Comparison of ENCODE assay signal across 8 cellular contexts in the genomic region with DNA sequence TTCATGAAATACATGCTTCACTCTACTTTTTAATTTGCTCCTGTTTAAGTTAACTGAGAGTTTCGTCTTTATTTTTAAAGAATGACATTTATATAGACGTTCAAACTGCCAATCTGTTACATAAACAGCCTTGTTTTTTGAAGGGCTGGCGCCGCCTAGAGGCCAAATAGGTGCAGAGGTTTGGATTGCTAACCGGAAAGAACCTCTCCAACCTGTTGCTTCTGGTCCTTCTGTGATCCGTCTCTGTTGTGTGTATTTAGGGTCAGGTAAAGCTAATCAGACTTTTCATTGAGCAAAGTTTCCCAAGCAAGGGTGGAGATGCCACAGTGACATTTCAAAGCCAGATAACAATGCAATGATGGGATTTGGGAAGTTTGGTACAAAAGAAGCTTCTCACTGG. TPM values are rescaled to one million over a fixed set of nuclear protein-coding genes. Genes with fewer than 3 reads are reported as not detected.
DNase-seq lines count a peak whose midpoint lies in the region; ATAC-seq, FAIRE-seq and TF ChIP-seq lines count a peak whose summit lies in the region.

No MANE protein-coding gene starts in this region.

- H3K27ac Mint-ChIP-seq in activated naive CD8-positive, alpha-beta T cell treated with anti-CD3 and anti-CD28 coated beads for 36 hours: no peak overlapping the region

- peaks cover 5% of the 10 kb centered on the region for H3K27me3 Mint-ChIP-seq in activated naive CD8-positive, alpha-beta T cell treated with anti-CD3 and anti-CD28 coated beads for 36 hours

- peak in 3 of 4 donors; percentile 55 to 71 (median 58) for ATAC-seq in heart left ventricle

- H3K27me3 ChIP-seq in HAP-1 (ENCODE audit: low read depth) (no peaks in the 10 kb centered on the region), heart left ventricle (no peaks in the 10 kb centered on the region)

- no peak overlapping the region for H3K27ac ChIP-seq in heart left ventricle

- 1 to 3% (median 2%) methylated on average over 6 of the region's 6 CpGs for WGBS in heart left ventricle, 4 donors

- H3K4me1 ChIP-seq in HAP-1 (no peaks in the 10 kb centered on the region; the same call in 1 of the 2 replicates), heart left ventricle (peaks cover 0 to 8% (median 3%) of the 10 kb centered on the region in 12 donors)

- intact Hi-C loops in heart left ventricle (cut with DNase I): loop anchor here in 6 of 10 donors (1.0 to 10.0 kb wide), 6 partner anchors 24 to 607 kb away; no protein-coding TSS in a partner anchor

- no peak for FAIRE-seq in urothelium cell line (lab: Jason Lieb, UNC)

- in situ Hi-C loops in HAP-1 (cut with MboI; ENCODE audit: low sequenced_read_pairs): loop anchor here (25.0 kb wide), 1 partner anchor 602 kb away; no protein-coding TSS in a partner anchor

- H3K9me3 ChIP-seq in HAP-1 (no peaks in the 10 kb centered on the region), heart left ventricle (no peaks in the 10 kb centered on the region)

- H3K4me3 Mint-ChIP-seq in activated naive CD8-positive, alpha-beta T cell treated with anti-CD3 and anti-CD28 coated beads for 36 hours: peak overlapping the region; percentile 50

- H3K9me3 Mint-ChIP-seq in activated naive CD8-positive, alpha-beta T cell treated with anti-CD3 and anti-CD28 coated beads for 36 hours: no peaks in the 10 kb centered on the region

- H3K36me3 ChIP-seq in HAP-1 (replicated peaks): no peaks in the 10 kb centered on the region
- H3K36me3 ChIP-seq in heart left ventricle: no peaks in the 10 kb centered on the region

- no peaks in the 10 kb centered on the region for H3K36me3 Mint-ChIP-seq in activated naive CD8-positive, alpha-beta T cell treated with anti-CD3 and anti-CD28 coated beads for 36 hours

- H3K4me3 ChIP-seq in HAP-1: no peak overlapping the region
- H3K4me3 ChIP-seq in heart left ventricle: no peak overlapping the region

- DNase-seq in GM04503 (ENCODE audit: low read depth) (peak; percentile 53), HAP-1 (ENCODE audit: low spot score in 2 of 2) (peak; percentile 72 to 89), NAMALWA (ENCODE audit: low spot score) (peak; percentile 90), SKM-1 (lab: John Stamatoyannopoulos, UW; ENCODE audit: unreplicated experiment) (peak; percentile 73), heart left ventricle (peak; percentile 68 to 87 (median 78)), renal cortical epithelial cell (ENCODE audit: low read depth) (peak; percentile 89), urothelium cell line (ENCODE audit: low spot score) (no peak)
- DNase-seq in activated naive CD8-positive, alpha-beta T cell treated with anti-CD3 and anti-CD28 coated beads for 36 hours: peak; percentile 71

- peak; percentile 87 to 98 (median 92) for TF ChIP-seq CTCF in heart left ventricle (IDR thresholded peaks at IDR 0.05)

- TF ChIP-seq POLR2A in heart left ventricle (IDR thresholded peaks at IDR 0.05): no peak

- H3K4me1 Mint-ChIP-seq in activated naive CD8-positive, alpha-beta T cell treated with anti-CD3 and anti-CD28 coated beads for 36 hours: peaks cover 7% of the 10 kb centered on the region

RNA-seq across cellular contexts. Expression of gene GLIS3, which starts 39.5 kb away (rescaled TPM):
- total RNA-seq in activated naive CD8-positive, alpha-beta T cell treated with anti-CD3 and anti-CD28 coated beads for 36 hours: 1 to 10 TPM; 2.0 to 2.3 TPM
- total RNA-seq in heart left ventricle: 10 to 100 TPM in 2 of 9 donors, 1 to 10 TPM in 7; 2.8 to 10.5 (median 3.3) TPM
- polyA plus RNA-seq in heart left ventricle: 1 to 10 TPM in 1 of 2 donors, under 1 TPM in 1; 0.65 to 2.3 TPM
- 75.5 and 100 TPM in 2 replicates for total RNA-seq in renal cortical epithelial cell
